In genomic region chr7:79458796-79459195, GRCh38 we compare ENCODE assay signal across 32 cellular contexts. TPM values are rescaled to one million over a fixed set of nuclear protein-coding genes. Genes with fewer than 3 reads are reported as not detected.
DNase-seq lines count a peak whose midpoint lies in the region; TF ChIP-seq lines count a peak whose summit lies in the region.
"Had no signal": no experiment of that assay in that cellular context is flagged by ENCODE, and none has a peak within 500 bp of the region (broad histone marks: within the 10 kb centered on the region; RNA-seq: fewer than 3 reads in every experiment).

No MANE protein-coding gene starts in this region.

- H3K27me3 ChIP-seq in adipocyte (replicated peaks; ENCODE audit: control insufficient read depth, insufficient read depth, low read length) (no peaks in the 10 kb centered on the region), suprapubic skin (peaks cover 6% of the 10 kb centered on the region)
- H3K27me3 ChIP-seq: adrenal gland, BE2C, right lobe of liver had no signal

- intact Hi-C loops in lower leg skin (cut with DNase I; ENCODE audit: low total_unique reads): no loop called here

- H3K27ac ChIP-seq in suprapubic skin: peak overlapping the region; percentile 75
- H3K27ac ChIP-seq: adrenal gland, HL-60, KMS-11, left lung, prostate gland, right lobe of liver had no signal

- DNase-seq in EH (ENCODE audit: low read depth): peak; percentile 48
- DNase-seq in adipocyte (ENCODE audit: low read depth): no peak
- DNase-seq in fibroblast of the aortic adventitia (ENCODE audit: low read depth): peak; percentile 45
- no peak for DNase-seq in suprapubic skin (ENCODE audit: low spot score in 2 of 2)
- DNase-seq in lower leg skin (ENCODE audit: low spot score in 2 of 2): no peak
- no peak for DNase-seq in stimulated activated CD4-positive, alpha-beta T cell treated with anti-CD3 and anti-CD28 coated beads, Interleukin-1b, Interleukin-23, amount 100 ng/mL, for 48 hours
- no peak for DNase-seq in NCI-H69 (lab: John Stamatoyannopoulos, UW)
- no peak for DNase-seq in medulla oblongata (ENCODE audit: extremely low spot score)
- DNase-seq: activated CD4-positive, alpha-beta memory T cell treated with anti-CD3 and anti-CD28 coated beads for 36 hours; activated CD4-positive, CD25-positive, alpha-beta regulatory T cell treated with anti-CD3 and anti-CD28 coated beads, Interleukin-2, amount 50 U/mL, for 72 hours; activated CD8-positive, alpha-beta memory T cell treated with anti-CD3 and anti-CD28 coated beads, Interleukin-2, amount 50 U/mL, for 4 hours; activated naive CD4-positive, alpha-beta T cell treated with anti-CD3 and anti-CD28 coated beads for 36 hours; adrenal gland; BE2C; CD8-positive, alpha-beta T cell; cerebellar nuclear complex; EL; islet precursor cell; left lung; naive B cell; NCI-H1417; NCI-H2081; NCI-H345; NCI-H748 treated with DMSO at 0.1 percent for 48 hours; right lobe of liver; SIG-M5; stimulated activated CD4-positive, alpha-beta T cell treated with anti-CD3 and anti-CD28 coated beads, Interleukin-12 subunit alpha, Interleukin-12 subunit beta, amount 100 ng/mL, for 4 hours had no signal

- TF ChIP-seq POLR2A in suprapubic skin (IDR thresholded peaks at IDR 0.05): no peak
- no peak for TF ChIP-seq POLR2A in lower leg skin (IDR thresholded peaks at IDR 0.05)

- H3K4me1 ChIP-seq in adipocyte (ENCODE audit: control insufficient read depth, insufficient read depth, low read length) (peaks cover 78% of the 10 kb centered on the region), suprapubic skin (peaks cover 15% of the 10 kb centered on the region)
- H3K4me1 ChIP-seq: BE2C, prostate gland had no signal

- H3K9ac ChIP-seq in adipocyte (ENCODE audit: low read length): peak overlapping the region; percentile 77
- H3K9ac ChIP-seq: KMS-11 had no signal

- H3K9me3 ChIP-seq in adipocyte (ENCODE audit: control insufficient read depth, low read length) (no peaks in the 10 kb centered on the region), suprapubic skin (no peaks in the 10 kb centered on the region)
- H3K9me3 ChIP-seq: A549, adrenal gland, BE2C, left lung, prostate gland, right lobe of liver had no signal

- H3K36me3 ChIP-seq in adipocyte (ENCODE audit: control insufficient read depth, insufficient read depth, low read length, severe bottlenecking) (peaks cover 3% of the 10 kb centered on the region), suprapubic skin (no peaks in the 10 kb centered on the region)
- H3K36me3 ChIP-seq: adrenal gland, BE2C, left lung, prostate gland, right lobe of liver had no signal

- TF ChIP-seq CTCF in fibroblast of the aortic adventitia (IDR thresholded peaks at IDR 0.05; ENCODE audit: insufficient read depth, low read length): no peak
- TF ChIP-seq CTCF in suprapubic skin (IDR thresholded peaks at IDR 0.05): no peak
- TF ChIP-seq CTCF in lower leg skin (IDR thresholded peaks at IDR 0.05): no peak

- TF ChIP-seq EP300 in suprapubic skin (IDR thresholded peaks at IDR 0.05): no peak

- H3K4me3 ChIP-seq in adipocyte (ENCODE audit: low read length): peak overlapping the region; percentile 52
- H3K4me3 ChIP-seq in fibroblast of the aortic adventitia (ENCODE audit: low read depth, low read length): no peak overlapping the region
- H3K4me3 ChIP-seq in suprapubic skin: no peak overlapping the region
- H3K4me3 ChIP-seq in lower leg skin (ENCODE audit: low read depth, poor library complexity, severe bottlenecking): no peak overlapping the region
- H3K4me3 ChIP-seq: A549, adrenal gland, left lung, prostate gland, right lobe of liver had no signal

RNA-seq across cellular contexts. Expression of gene MAGI2, which starts 5.3 kb away (rescaled TPM):
- total RNA-seq in fibroblast of the aortic adventitia (ENCODE audit: low replicate concordance) (16.1 and 25.5 TPM in 2 replicates), suprapubic skin (1 to 10 TPM in 3 of 4 donors, under 1 TPM in 1; 0.98 to 4.8 (median 2.5) TPM), lower leg skin (1 to 10 TPM; 1.6 to 3.0 (median 2.1) TPM)
- total RNA-seq: T-helper 2 cell treated with Interferon-gamma antibody and Interleukin-4, amounts not matched to agents 100 ng/mL and 5 ng/mL, for 36 hours had no signal

Comparison
In these comparisons a context has a peak if more than half of its experiments do, and no peak if none do; other contexts are left out.
1. DNase-seq: peak in EH (single experiment) and fibroblast of the aortic adventitia (single experiment); none in adipocyte (single experiment), suprapubic skin (0 of 2), lower leg skin (0 of 2), stimulated activated CD4-positive, alpha-beta T cell treated with anti-CD3 and anti-CD28 coated beads, Interleukin-1b, Interleukin-23, amount 100 ng/mL, for 48 hours (single experiment), NCI-H69 (single experiment) and medulla oblongata (single experiment).